22 cellular contexts compared by ENCODE assay signal in the genomic region with DNA sequence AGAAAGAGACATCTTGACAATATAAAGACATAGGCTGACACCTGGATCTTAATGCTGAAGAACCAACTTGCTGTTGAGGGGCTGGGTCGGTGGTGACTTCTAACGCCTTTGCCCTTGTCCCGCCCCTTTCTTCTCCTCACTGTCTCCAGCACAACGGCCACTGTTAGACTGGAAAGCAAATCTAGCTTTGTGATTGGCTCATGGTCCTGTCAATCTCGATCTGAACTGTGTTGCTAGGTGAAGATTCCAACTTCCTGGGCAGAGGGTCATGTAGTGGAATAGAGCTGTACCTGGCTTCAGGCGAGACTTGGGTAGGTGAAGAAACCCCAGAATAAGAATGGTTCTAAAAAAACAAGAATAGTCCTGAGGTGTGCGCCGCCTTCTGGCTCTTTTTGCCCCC. TPM values are rescaled to one million over a fixed set of nuclear protein-coding genes. Genes with fewer than 3 reads are reported as not detected.
DNase-seq lines count a peak whose midpoint lies in the region; ATAC-seq and TF ChIP-seq lines count a peak whose summit lies in the region.
"Had no signal": no experiment of that assay in that cellular context is flagged by ENCODE, and none has a peak within 500 bp of the region (broad histone marks: within the 10 kb centered on the region; RNA-seq: fewer than 3 reads in every experiment).

A gene (minus strand): TSS at position 110 of the 400 bp plus-strand sequence. CDS start 98 bp downstream, at position 12.

- no peak for ATAC-seq in naive thymus-derived CD8-positive, alpha-beta T cell
- no peak for ATAC-seq in HG03139 (IDR thresholded peaks at IDR 0.05; ENCODE audit: unreplicated experiment)
- ATAC-seq: activated CD4-positive, alpha-beta T cell treated with anti-CD3 and anti-CD28 coated beads for 36 hours had no signal

- H3K36me3 Mint-ChIP-seq in activated CD4-positive, alpha-beta T cell treated with anti-CD3 and anti-CD28 coated beads, Interleukin-2, amount 10 ng/mL, durations not matched to agents 24 days and 14 days (ENCODE audit: low read depth) = no peaks in the 10 kb centered on the region
- no peaks in the 10 kb centered on the region for H3K36me3 Mint-ChIP-seq in naive thymus-derived CD8-positive, alpha-beta T cell

- H3K27ac Mint-ChIP-seq in activated CD4-positive, alpha-beta T cell treated with anti-CD3 and anti-CD28 coated beads, Interleukin-2, amount 10 ng/mL, durations not matched to agents 24 days and 14 days = no peak within 1 kb of the TSS
- H3K27ac Mint-ChIP-seq in naive thymus-derived CD8-positive, alpha-beta T cell = peak within 1 kb of the TSS in 1 of 10 donors; percentile 63
- H3K27ac Mint-ChIP-seq: activated CD4-positive, alpha-beta T cell treated with anti-CD3 and anti-CD28 coated beads for 36 hours; T-helper 2 cell treated with Interferon-gamma antibody and Interleukin-4, amounts not matched to agents 5 μg/mL and 100 μg/mL, for 36 hours had no signal

- no peak for TF ChIP-seq CTCF in fibroblast of mammary gland (conservative IDR thresholded peaks at IDR 0.05; ENCODE audit: control insufficient read depth, insufficient read depth, low read depth, low read length)

- H3K4me3 ChIP-seq in fibroblast of mammary gland (ENCODE audit: control insufficient read depth, low read depth, low read length) = no peak within 1 kb of the TSS
- H3K4me3 ChIP-seq: tibial artery had no signal

- no peak within 1 kb of the TSS for H3K4me3 Mint-ChIP-seq in activated CD4-positive, alpha-beta T cell treated with anti-CD3 and anti-CD28 coated beads, Interleukin-2, amount 10 ng/mL, durations not matched to agents 24 days and 14 days
- no peak within 1 kb of the TSS for H3K4me3 Mint-ChIP-seq in naive thymus-derived CD8-positive, alpha-beta T cell
- H3K4me3 Mint-ChIP-seq: activated CD4-positive, alpha-beta T cell treated with anti-CD3 and anti-CD28 coated beads for 36 hours; T-helper 2 cell treated with Interferon-gamma antibody and Interleukin-4, amounts not matched to agents 5 μg/mL and 100 μg/mL, for 36 hours had no signal

- intact Hi-C loops in activated CD4-positive, alpha-beta T cell treated with anti-CD3 and anti-CD28 coated beads, Interleukin-2, amount 10 ng/mL, durations not matched to agents 24 days and 14 days (cut with micrococcal nuclease) = no loop called here

- no peaks in the 10 kb centered on the region for H3K9me3 Mint-ChIP-seq in activated CD4-positive, alpha-beta T cell treated with anti-CD3 and anti-CD28 coated beads, Interleukin-2, amount 10 ng/mL, durations not matched to agents 24 days and 14 days
- peaks cover 0 to 24% (median 2%) of the 10 kb centered on the region in 9 donors for H3K9me3 Mint-ChIP-seq in naive thymus-derived CD8-positive, alpha-beta T cell
- H3K9me3 Mint-ChIP-seq: T-helper 2 cell treated with Interferon-gamma antibody and Interleukin-4, amounts not matched to agents 5 μg/mL and 100 μg/mL, for 36 hours had no signal

- DNase-seq in Daoy (ENCODE audit: low read depth) (peak; percentile 72), HCEC 1CT (peak; percentile 4), NCI-H69 (lab: John Stamatoyannopoulos, UW) (peak; percentile 14), fibroblast of mammary gland (ENCODE audit: low read depth) (peak; percentile 1), MV-4-11 (lab: John Stamatoyannopoulos, UW) (no peak)
- no peak for DNase-seq in activated CD4-positive, alpha-beta T cell treated with anti-CD3 and anti-CD28 coated beads, Interleukin-2, amount 10 ng/mL, durations not matched to agents 24 days and 14 days
- DNase-seq in naive thymus-derived CD8-positive, alpha-beta T cell = no peak
- DNase-seq: activated CD4-positive, alpha-beta T cell treated with anti-CD3 and anti-CD28 coated beads for 36 hours; activated CD8-positive, alpha-beta memory T cell treated with anti-CD3 and anti-CD28 coated beads, Interleukin-2, amount 50 U/mL, for 4 hours; activated naive CD4-positive, alpha-beta T cell; anterior cingulate cortex; cerebellar nuclear complex; NCI-H1048; NCI-H2107; posterior cingulate gyrus; Right ventricle myocardium superior; small intestine; tibial artery had no signal

- H3K4me1 Mint-ChIP-seq in activated CD4-positive, alpha-beta T cell treated with anti-CD3 and anti-CD28 coated beads, Interleukin-2, amount 10 ng/mL, durations not matched to agents 24 days and 14 days = no peaks in the 10 kb centered on the region
- H3K4me1 Mint-ChIP-seq in naive thymus-derived CD8-positive, alpha-beta T cell = no peaks in the 10 kb centered on the region
- H3K4me1 Mint-ChIP-seq: activated CD4-positive, alpha-beta T cell treated with anti-CD3 and anti-CD28 coated beads for 36 hours had no signal

- H3K27me3 Mint-ChIP-seq in activated CD4-positive, alpha-beta T cell treated with anti-CD3 and anti-CD28 coated beads, Interleukin-2, amount 10 ng/mL, durations not matched to agents 24 days and 14 days = no peaks in the 10 kb centered on the region
- no peaks in the 10 kb centered on the region for H3K27me3 Mint-ChIP-seq in naive thymus-derived CD8-positive, alpha-beta T cell
- H3K27me3 Mint-ChIP-seq: activated CD4-positive, alpha-beta T cell treated with anti-CD3 and anti-CD28 coated beads for 36 hours had no signal

- POLR2A ChIA-PET in naive thymus-derived CD8-positive, alpha-beta T cell (lab: Charles Lee) = no interaction called here

RNA-seq across cellular contexts. Expression of the gene that starts here (rescaled TPM):
- total RNA-seq in Daoy (2014; rRNA removed; shearing (Covaris generic)) = not detected in 2 replicates
- total RNA-seq in activated CD4-positive, alpha-beta T cell treated with anti-CD3 and anti-CD28 coated beads, Interleukin-2, amount 10 ng/mL, durations not matched to agents 24 days and 14 days = not detected in 2 replicates
- not detected for total RNA-seq in naive thymus-derived CD8-positive, alpha-beta T cell
- polyA plus RNA-seq in naive thymus-derived CD8-positive, alpha-beta T cell = not detected
- total RNA-seq: activated CD4-positive, alpha-beta T cell treated with anti-CD3 and anti-CD28 coated beads for 36 hours; fibroblast of villous mesenchyme; liver; Right ventricle myocardium superior had no signal
- polyA plus RNA-seq: liver, small intestine had no signal

Comparison
In these comparisons a context has a peak if more than half of its experiments do, and no peak if none do; other contexts are left out.
1. Peak in DNase-seq in Daoy; RNA of the gene not detected or under 1 TPM.
2. DNase-seq: peak in HCEC 1CT (single experiment), NCI-H69 (single experiment) and fibroblast of mammary gland (single experiment); none in MV-4-11 (single experiment), activated CD4-positive, alpha-beta T cell treated with anti-CD3 and anti-CD28 coated beads, Interleukin-2, amount 10 ng/mL, durations not matched to agents 24 days and 14 days (single experiment) and naive thymus-derived CD8-positive, alpha-beta T cell (0 of 10).